ENCODE assay signal across 8 cellular contexts in genomic region chr17:78324391-78325075, GRCh38. TPM values are rescaled to one million over a fixed set of nuclear protein-coding genes. Genes with fewer than 3 reads are reported as not detected.
A peak's percentile ranks its signal among the peaks of the same experiment; 100 is the strongest.
DNase-seq lines count a peak whose midpoint lies in the region; ATAC-seq and TF ChIP-seq lines count a peak whose summit lies in the region.

No MANE protein-coding gene starts in this region.

- no peak for TF ChIP-seq CTCF in activated B cell treated with CpG ODN at 0.5 μM for 24 hours (IDR thresholded peaks at IDR 0.05)
- TF ChIP-seq CTCF in fibroblast of villous mesenchyme (IDR thresholded peaks at IDR 0.05; ENCODE audit: insufficient read depth, low read depth, low read length): no peak

- H3K4me3 Mint-ChIP-seq in CD4-positive, alpha-beta memory T cell: peak overlapping the region in 7 of 8 donors; percentile 48 to 73 (median 65)
- H3K4me3 Mint-ChIP-seq in IgD-negative memory B cell (no peak overlapping the region), activated B cell treated with CpG ODN at 0.5 μM for 24 hours (peak overlapping the region; percentile 46)

- POLR2A ChIA-PET in CD4-positive, alpha-beta memory T cell (lab: Charles Lee; ENCODE audit: partially characterized antibody): interaction anchor here (1.2 to 3.3 kb wide), 3 partner anchors 17 to 35 kb away, joined by 4 to 15 read pairs (median 5); partner anchors contain the start of gene SOCS3
- POLR2A ChIA-PET in activated B cell treated with CpG ODN at 0.5 μM for 24 hours (lab: Charles Lee): interaction anchor here (0.8 to 1.9 kb wide), 3 partner anchors 12 to 36 kb away, joined by 3 to 7 read pairs (median 6); partner anchors contain the start of gene SOCS3

- peaks cover 25% of the 10 kb centered on the region for H3K4me1 ChIP-seq in CD4-positive, alpha-beta memory T cell (ENCODE audit: insufficient read depth, low read length)
- H3K4me1 ChIP-seq in neuron (ENCODE audit: insufficient read depth, low read length): peaks cover 27% of the 10 kb centered on the region

- no peak overlapping the region for H3K27ac ChIP-seq in CD4-positive, alpha-beta memory T cell (ENCODE audit: low read depth, low read length)

- no peaks in the 10 kb centered on the region for H3K27me3 ChIP-seq in CD4-positive, alpha-beta memory T cell (ENCODE audit: insufficient read depth, low read length)
- no peaks in the 10 kb centered on the region for H3K27me3 ChIP-seq in neuron (ENCODE audit: insufficient read depth, low read length)

- no peak overlapping the region for H2AFZ ChIP-seq in neuron (ENCODE audit: low read depth, low read length)

- peak; percentile 18 for ATAC-seq in activated B cell treated with CpG ODN at 0.5 μM for 24 hours (ENCODE audit: low read depth)
- ATAC-seq in GM21367 (IDR thresholded peaks at IDR 0.05; ENCODE audit: unreplicated experiment): no peak
- no peak for ATAC-seq in HG03571 (IDR thresholded peaks at IDR 0.05; ENCODE audit: unreplicated experiment)
- no peak for ATAC-seq in HG03521 (IDR thresholded peaks at IDR 0.05; ENCODE audit: unreplicated experiment)

- H3K36me3 ChIP-seq in CD4-positive, alpha-beta memory T cell (ENCODE audit: insufficient read depth, low read length): no peaks in the 10 kb centered on the region
- H3K36me3 ChIP-seq in neuron (ENCODE audit: insufficient read depth, low read length): no peaks in the 10 kb centered on the region

- intact Hi-C loops in CD4-positive, alpha-beta memory T cell (cut with micrococcal nuclease): no loop called here
- intact Hi-C loops in activated B cell treated with CpG ODN at 0.5 μM for 24 hours (cut with micrococcal nuclease): no loop called here

- H3K27ac Mint-ChIP-seq in CD4-positive, alpha-beta memory T cell: peak overlapping the region; percentile 69 to 93 (median 80)
- H3K27ac Mint-ChIP-seq in IgD-negative memory B cell: peak overlapping the region in 2 of 3 donors; percentile 67 to 73
- no peak overlapping the region for H3K27ac Mint-ChIP-seq in activated B cell treated with CpG ODN at 0.5 μM for 24 hours

- CTCF ChIA-PET in CD4-positive, alpha-beta memory T cell (lab: Charles Lee; ENCODE audit: partially characterized antibody): interaction anchor here (1.2 to 1.4 kb wide), 2 partner anchors 12 to 98 kb away, joined by 3 read pairs; no protein-coding TSS in a partner anchor
- CTCF ChIA-PET in activated B cell treated with CpG ODN at 0.5 μM for 24 hours (lab: Charles Lee): no interaction called here

- peaks cover 13 to 31% (median 18%) of the 10 kb centered on the region in 4 donors for H3K4me1 Mint-ChIP-seq in CD4-positive, alpha-beta memory T cell
- H3K4me1 Mint-ChIP-seq in IgD-negative memory B cell (peaks cover 4 to 14% (median 5%) of the 10 kb centered on the region in 3 donors), activated B cell treated with CpG ODN at 0.5 μM for 24 hours (peaks cover 20% of the 10 kb centered on the region)

- H3K9me3 Mint-ChIP-seq in CD4-positive, alpha-beta memory T cell: no peaks in the 10 kb centered on the region
- H3K9me3 Mint-ChIP-seq in IgD-negative memory B cell (no peaks in the 10 kb centered on the region), activated B cell treated with CpG ODN at 0.5 μM for 24 hours (no peaks in the 10 kb centered on the region)

- no peak for DNase-seq in CD4-positive, alpha-beta memory T cell
- no peak for DNase-seq in activated B cell treated with CpG ODN at 0.5 μM for 24 hours
- peak; percentile 93 for DNase-seq in fibroblast of villous mesenchyme (ENCODE audit: low read depth)

- no peak overlapping the region for H3K4me3 ChIP-seq in CD4-positive, alpha-beta memory T cell (ENCODE audit: low read length in 2 of 2)
- H3K4me3 ChIP-seq in fibroblast of villous mesenchyme (ENCODE audit: low read depth, low read length): no peak overlapping the region
- H3K4me3 ChIP-seq in neuron (ENCODE audit: low read length): peak overlapping the region; percentile 23

- no peaks in the 10 kb centered on the region for H3K9me3 ChIP-seq in CD4-positive, alpha-beta memory T cell (ENCODE audit: control insufficient read depth in 1 of 2, low read length in 2 of 2)
- no peaks in the 10 kb centered on the region for H3K9me3 ChIP-seq in neuron (ENCODE audit: low read length)

- H3K36me3 Mint-ChIP-seq in CD4-positive, alpha-beta memory T cell: no peaks in the 10 kb centered on the region
- H3K36me3 Mint-ChIP-seq in IgD-negative memory B cell (no peaks in the 10 kb centered on the region), activated B cell treated with CpG ODN at 0.5 μM for 24 hours (ENCODE audit: low read depth) (no peaks in the 10 kb centered on the region)

- H3K27me3 Mint-ChIP-seq in CD4-positive, alpha-beta memory T cell: no peaks in the 10 kb centered on the region
- H3K27me3 Mint-ChIP-seq in IgD-negative memory B cell (peaks cover 4% of the 10 kb centered on the region), activated B cell treated with CpG ODN at 0.5 μM for 24 hours (peaks cover 4% of the 10 kb centered on the region)

RNA-seq across cellular contexts. Expression of gene SOCS3, which starts 35.3 kb away (rescaled TPM):
- 1 to 10 TPM; 7.5 to 8.4 TPM for total RNA-seq in CD4-positive, alpha-beta memory T cell
- polyA plus RNA-seq in CD4-positive, alpha-beta memory T cell: 100 to 1,000 TPM in 1 of 2 donors, 10 to 100 TPM in 1; 60.8 to 220 TPM
- 17.3 TPM for polyA plus RNA-seq in IgD-negative memory B cell
- total RNA-seq in activated B cell treated with CpG ODN at 0.5 μM for 24 hours (79.9 and 80.9 TPM in 2 replicates), fibroblast of villous mesenchyme (59.6 and 70.0 TPM in 2 replicates)

RNA-seq across cellular contexts. Expression of gene PGS1, which starts 53.9 kb away (rescaled TPM):
- total RNA-seq in CD4-positive, alpha-beta memory T cell: 10 to 100 TPM; 84.4 to 84.8 TPM
- 10 to 100 TPM; 33.9 to 36.6 TPM for polyA plus RNA-seq in CD4-positive, alpha-beta memory T cell
- polyA plus RNA-seq in IgD-negative memory B cell: 49.7 TPM
- total RNA-seq in activated B cell treated with CpG ODN at 0.5 μM for 24 hours (55.2 and 76.1 TPM in 2 replicates), fibroblast of villous mesenchyme (30.9 and 35.4 TPM in 2 replicates)

Comparison
In these comparisons a context has a peak if more than half of its experiments do, and no peak if none do; other contexts are left out.
1. H3K4me3 Mint-ChIP-seq: peak in CD4-positive, alpha-beta memory T cell (7 of 8) and activated B cell treated with CpG ODN at 0.5 μM for 24 hours (single experiment); none in IgD-negative memory B cell (0 of 4).